Comparison of ENCODE assay signal across 8 cellular contexts in the genomic region with DNA sequence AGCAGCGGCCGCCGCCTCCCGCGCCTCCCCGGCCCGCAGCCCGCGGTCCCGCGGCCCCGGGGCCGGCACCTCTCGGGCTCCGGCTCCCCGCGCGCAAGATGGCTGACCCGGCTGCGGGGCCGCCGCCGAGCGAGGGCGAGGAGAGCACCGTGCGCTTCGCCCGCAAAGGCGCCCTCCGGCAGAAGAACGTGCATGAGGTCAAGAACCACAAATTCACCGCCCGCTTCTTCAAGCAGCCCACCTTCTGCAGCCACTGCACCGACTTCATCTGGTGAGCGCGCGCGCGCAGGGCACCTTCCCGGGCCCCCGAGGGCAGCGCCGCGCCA. TPM values are rescaled to one million over a fixed set of nuclear protein-coding genes. Genes with fewer than 3 reads are reported as not detected.
DNase-seq lines count a peak whose midpoint lies in the region; ATAC-seq, FAIRE-seq and TF ChIP-seq lines count a peak whose summit lies in the region.

No MANE protein-coding gene starts in this region.

- peaks cover 8% of the 10 kb centered on the region for H3K4me1 Mint-ChIP-seq in astrocyte (ENCODE audit: low read depth, unreplicated experiment)

- DNase-seq in astrocyte (ENCODE audit: low read depth) (no peak), psoas muscle (no peak), NCI-H2081 treated with DMSO at 0.1 percent for 48 hours (lab: John Stamatoyannopoulos, UW) (no peak), HPDE6-E6E7 (ENCODE audit: extremely low spot score) (no peak), GF-D8 (lab: John Stamatoyannopoulos, UW) (no peak), AG08396 (ENCODE audit: low spot score) (no peak)

- H3K27ac Mint-ChIP-seq in astrocyte (ENCODE audit: unreplicated experiment), result no peak overlapping the region

- H3K36me3 ChIP-seq in astrocyte (ENCODE audit: insufficient read depth, low read length), result no peaks in the 10 kb centered on the region
- no peaks in the 10 kb centered on the region for H3K36me3 ChIP-seq in psoas muscle (ENCODE audit: insufficient read depth in 1 of 2, low read depth in 1 of 2)

- H3K27ac ChIP-seq in astrocyte (ENCODE audit: low read depth, low read length), result no peak overlapping the region
- H3K27ac ChIP-seq in psoas muscle, result no peak overlapping the region

- peaks cover 46% of the 10 kb centered on the region for H3K27me3 Mint-ChIP-seq in astrocyte (ENCODE audit: low read depth, unreplicated experiment)

- no peaks in the 10 kb centered on the region for H4K20me1 ChIP-seq in astrocyte (ENCODE audit: insufficient read depth, low read length)

- no peaks in the 10 kb centered on the region for H3K36me3 Mint-ChIP-seq in astrocyte (ENCODE audit: low read depth, unreplicated experiment)

- H3K4me3 ChIP-seq in astrocyte (ENCODE audit: insufficient read depth, low read depth, low read length) (no peak overlapping the region), psoas muscle (peak overlapping the region; percentile 56)

- no peak overlapping the region for H3K9ac ChIP-seq in astrocyte (ENCODE audit: low read length)

- H3K4me1 ChIP-seq in astrocyte (ENCODE audit: insufficient read depth, low read length) (no peaks in the 10 kb centered on the region), psoas muscle (no peaks in the 10 kb centered on the region)

- peak overlapping the region; percentile 55 for H3K4me2 ChIP-seq in astrocyte (ENCODE audit: low read length)

- intact Hi-C loops in psoas muscle (cut with DNase I), result no loop called here

- no peak for FAIRE-seq in astrocyte (lab: Jason Lieb, UNC)

- H3K9me3 ChIP-seq in astrocyte (ENCODE audit: insufficient read depth, low read depth, low read length), result no peaks in the 10 kb centered on the region
- H3K9me3 ChIP-seq in psoas muscle, result no peaks in the 10 kb centered on the region

- H3K4me3 Mint-ChIP-seq in astrocyte (ENCODE audit: unreplicated experiment), result no peak overlapping the region

- H3K9me3 Mint-ChIP-seq in astrocyte (ENCODE audit: unreplicated experiment), result peaks cover 2% of the 10 kb centered on the region

- H3K79me2 ChIP-seq in astrocyte (ENCODE audit: insufficient read depth, low read length), result no peaks in the 10 kb centered on the region

- ATAC-seq in GM18868 (IDR thresholded peaks at IDR 0.05; ENCODE audit: unreplicated experiment) (peak; percentile 17), HG03025 (IDR thresholded peaks at IDR 0.05; ENCODE audit: low FRiP score, unreplicated experiment) (peak; percentile 9), psoas muscle (no peak)

- 0 to 1% (median 0%) methylated on average over 20 to 45 of the region's 45 CpGs for WGBS in psoas muscle, 3 donors

- H3K27me3 ChIP-seq in astrocyte (ENCODE audit: insufficient read depth, low read length), result peaks cover 22% of the 10 kb centered on the region
- H3K27me3 ChIP-seq in psoas muscle (ENCODE audit: insufficient read depth in 3 of 3, low read length in 2 of 3), result peaks cover 2 to 42% (median 9%) of the 10 kb centered on the region in 3 donors

- no peak overlapping the region for H2AFZ ChIP-seq in astrocyte (ENCODE audit: low read depth, low read length)

- TF ChIP-seq CTCF in astrocyte (IDR thresholded peaks at IDR 0.05; ENCODE audit: insufficient read depth, low read depth, low read length) (no peak), psoas muscle (IDR thresholded peaks at IDR 0.05) (no peak)

RNA-seq across cellular contexts. Expression of a gene that starts 0.3 kb away (rescaled TPM):
- total RNA-seq in astrocyte, result 2.1 and 2.5 TPM in 2 replicates
- total RNA-seq in psoas muscle, result 1 to 10 TPM in 3 of 4 donors, under 1 TPM in 1; 0.83 to 1.5 (median 1.2) TPM
- under 1 TPM; 0.13 to 0.23 (median 0.14) TPM for polyA plus RNA-seq in psoas muscle

Comparison
In these comparisons a context has a peak if more than half of its experiments do, and no peak if none do; other contexts are left out.
1. ATAC-seq: peak in GM18868 (single experiment) and HG03025 (single experiment); none in psoas muscle (0 of 4).